In the genomic region with DNA sequence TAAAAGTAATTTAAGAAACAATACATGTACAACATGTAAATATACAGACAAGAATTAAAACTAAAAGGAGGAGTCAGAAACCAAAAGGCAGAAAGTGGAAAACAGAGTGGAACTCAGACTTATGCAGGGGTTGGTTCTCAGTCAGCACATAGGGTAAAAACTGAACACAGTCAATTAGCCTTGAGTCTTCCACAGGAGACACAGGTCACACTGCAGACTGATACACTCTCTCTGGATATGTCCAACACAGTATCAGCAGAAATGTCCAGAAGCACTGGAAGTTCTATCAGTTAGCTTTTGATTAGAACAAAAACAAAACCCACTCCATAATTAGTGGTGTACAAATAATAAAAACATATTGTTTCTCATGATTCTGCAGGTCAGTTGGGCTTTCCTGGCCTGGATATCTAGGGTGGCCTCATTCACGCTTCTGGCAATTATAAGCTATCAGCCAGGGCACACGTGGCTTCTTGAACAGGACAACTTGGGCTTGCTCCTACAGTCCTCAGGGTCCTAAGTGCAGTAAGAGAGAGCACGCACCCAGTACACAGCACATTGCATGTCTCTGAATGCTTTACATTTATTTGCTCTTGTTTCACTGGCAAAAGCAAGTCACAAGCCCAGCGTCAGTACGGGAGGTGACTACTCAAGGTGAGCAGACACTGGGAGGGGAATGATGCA, we compare ENCODE assay signal across 15 cellular contexts. TPM values are rescaled to one million over a fixed set of nuclear protein-coding genes. Genes with fewer than 3 reads are reported as not detected.
DNase-seq lines count a peak whose midpoint lies in the region; ATAC-seq, FAIRE-seq and TF ChIP-seq lines count a peak whose summit lies in the region.
"Had no signal": no experiment of that assay in that cellular context is flagged by ENCODE, and none has a peak within 500 bp of the region (broad histone marks: within the 10 kb centered on the region; RNA-seq: fewer than 3 reads in every experiment).

No MANE protein-coding gene starts in this region.

- WGBS in GM12878 (ENCODE audit: insufficient coverage, insufficient replicate concordance, low lambda C conversion rate, missing lambda C conversion rate), result 68% methylated on average over 5 of the region's 5 CpGs

- peaks cover 7% of the 10 kb centered on the region; the same call in 2 of the 3 replicates for H3K9me3 ChIP-seq in GM12878 (replicated peaks; ENCODE audit: control insufficient read depth, insufficient read depth, low read length)
- H3K9me3 ChIP-seq: Peyer's patch had no signal

- H3K4me3 ChIP-seq in GM12878, result no peak overlapping the region
- H3K4me3 ChIP-seq: heart right ventricle, Peyer's patch had no signal

- no peak for DNase-seq in GM18507 (ENCODE audit: extremely low spot score, insufficient read length, low read depth)
- DNase-seq in GM12878 (ENCODE audit: low read depth, low spot score), result no peak
- DNase-seq in posterior cingulate gyrus, result no peak
- no peak for DNase-seq in KBM-7
- no peak for DNase-seq in left cardiac atrium
- DNase-seq: activated CD4-positive, alpha-beta memory T cell treated with anti-CD3 and anti-CD28 coated beads for 36 hours; heart right ventricle; NCI-H2107; Peyer's patch; retina had no signal

- no peak for TF ChIP-seq CTCF in GM12878 (IDR thresholded peaks at IDR 0.05 in 2 of 3, conservative IDR thresholded peaks at IDR 0.05 in 1 of 3; ENCODE audit: control insufficient read depth in 2 of 3, extremely low read depth in 1 of 3, insufficient read depth in 1 of 3, low read depth in 3 of 3, low read length in 3 of 3)

- no peak for TF ChIP-seq EP300 in GM12878 (IDR thresholded peaks at IDR 0.05; ENCODE audit: borderline replicate concordance in 1 of 2, control insufficient read depth in 1 of 2, low read depth in 2 of 2, low read length in 2 of 2)

- peaks cover 26% of the 10 kb centered on the region for H3K4me1 ChIP-seq in GM12878 (ENCODE audit: control insufficient read depth, insufficient read depth, low read length)
- H3K4me1 ChIP-seq: Peyer's patch had no signal

- H3K36me3 ChIP-seq in GM12878 (ENCODE audit: control insufficient read depth in 2 of 2, insufficient read depth in 2 of 2, low read length in 1 of 2), result no peaks in the 10 kb centered on the region; a peak in 1 of 4 replicates
- H3K36me3 ChIP-seq: heart right ventricle, Peyer's patch had no signal

- FAIRE-seq in GM18507 (lab: Jason Lieb, UNC), result peak; percentile 63
- no peak for FAIRE-seq in GM12878 (lab: Jason Lieb, UNC)
- FAIRE-seq: H1, keratinocyte had no signal

- POLR2A ChIA-PET in GM12878 (lab: Charles Lee), result interaction anchor here (0.9 to 2.8 kb wide), 7 partner anchors 9 to 52 kb away, joined by 3 to 11 read pairs (median 4); no protein-coding TSS in a partner anchor

- H3K9ac ChIP-seq in GM12878 (ENCODE audit: control insufficient read depth, insufficient read depth, low read length), result peak overlapping the region; percentile 41

- SMC1A ChIA-PET in GM12878 (lab: Charles Lee; ENCODE audit: uncharacterized antibody, unreplicated experiment), result interaction anchor here (0.9 to 3.8 kb wide), 7 partner anchors 11 to 52 kb away, joined by 3 to 36 read pairs (median 7); no protein-coding TSS in a partner anchor

- RAD21 ChIA-PET in GM12878 (lab: Charles Lee; ENCODE audit: unreplicated experiment), result interaction anchor here (1.1 to 3.0 kb wide), 6 partner anchors 12 to 60 kb away, joined by 3 to 15 read pairs (median 8); no protein-coding TSS in a partner anchor

- peak overlapping the region; percentile 40 for H3K4me2 ChIP-seq in GM12878 (ENCODE audit: control insufficient read depth, insufficient read depth)

- intact Hi-C loops in GM12878 (cut with micrococcal nuclease; ENCODE audit: unreplicated experiment) (loop anchor here (2.0 kb wide), 1 partner anchor 21 kb away; a partner anchor contains a TSS), posterior cingulate gyrus (cut with DNase I) (no loop called here), left cardiac atrium (cut with DNase I) (no loop called here)

- no peak overlapping the region for H2AFZ ChIP-seq in GM12878 (ENCODE audit: control insufficient read depth, low read depth, low read length)

- in situ Hi-C loops in GM12878 (cut with MboI), result no loop called here
- in situ Hi-C loops in KBM-7 (cut with MboI; ENCODE audit: low pct_unique_long_range_greater_than_20kb, low sequenced_read_pairs), result no loop called here

- peaks cover 91% of the 10 kb centered on the region for H3K79me2 ChIP-seq in GM12878 (ENCODE audit: control insufficient read depth, insufficient read depth, low read length)

- BruUV-seq in GM12878 (replicated peaks; lab: Mats Ljungman, UMichigan), result no TSS peak

- no peaks in the 10 kb centered on the region for H3K27me3 ChIP-seq in GM12878 (replicated peaks in 1 of 2; ENCODE audit: control insufficient read depth in 2 of 2, insufficient read depth in 2 of 2, low read length in 1 of 2)
- H3K27me3 ChIP-seq: heart right ventricle, Peyer's patch had no signal

- ATAC-seq in GM19468 (IDR thresholded peaks at IDR 0.05; ENCODE audit: extremely low read depth, unreplicated experiment) (peak; percentile 37), HG02870 (IDR thresholded peaks at IDR 0.05; ENCODE audit: unreplicated experiment) (peak; percentile 37), GM12878 (peak; percentile 77), HG03439 (IDR thresholded peaks at IDR 0.05; ENCODE audit: unreplicated experiment) (no peak), left cardiac atrium (no peak)

- peak overlapping the region; percentile 79 for H3K27ac ChIP-seq in GM12878 (ENCODE audit: control insufficient read depth, insufficient read depth)
- H3K27ac ChIP-seq: Peyer's patch had no signal

- no peak for TF ChIP-seq POLR2A in GM12878 (IDR thresholded peaks at IDR 0.05; ENCODE audit: low read depth, low read length)

- H4K20me1 ChIP-seq in GM12878 (ENCODE audit: control insufficient read depth, insufficient read depth), result no peaks in the 10 kb centered on the region

- CTCF ChIA-PET in GM12878 (lab: Yijun Ruan, JAX), result interaction anchor here (1.2 to 2.1 kb wide), 2 partner anchors 39 to 49 kb away, joined by 3 to 5 read pairs; no protein-coding TSS in a partner anchor

- TF ChIP-seq RAD21 in GM12878 (IDR thresholded peaks at IDR 0.05; ENCODE audit: insufficient read depth, low read depth, low read length), result no peak

TF ChIP-seq in GM12878, 131 proteins besides CTCF, POLR2A, EP300 and RAD21:
- no peak for TF ChIP-seq JUNB (IDR thresholded peaks at IDR 0.05)
- TF ChIP-seq CEBPB (IDR thresholded peaks at IDR 0.05; ENCODE audit: borderline replicate concordance in 1 of 2, low read depth in 2 of 2, low read length in 2 of 2), result no peak
- TF ChIP-seq PAX5 (IDR thresholded peaks at IDR 0.05; ENCODE audit: borderline replicate concordance, low read depth, low read length), result no peak
- no peak for TF ChIP-seq SRF (IDR thresholded peaks at IDR 0.05; ENCODE audit: low read depth in 2 of 2, low read length in 2 of 2)
- TF ChIP-seq BHLHE40 (IDR thresholded peaks at IDR 0.05; ENCODE audit: borderline replicate concordance in 1 of 2, low read depth in 2 of 2, low read length in 1 of 2), result no peak
- no peak for TF ChIP-seq RELA (IDR thresholded peaks at IDR 0.05; ENCODE audit: borderline replicate concordance, partially characterized antibody)
- no peak for TF ChIP-seq IKZF1 (conservative IDR thresholded peaks at IDR 0.05)
- no peak for TF ChIP-seq SMAD5 (IDR thresholded peaks at IDR 0.05; ENCODE audit: low read depth)
- no peak for TF ChIP-seq TAF1 (IDR thresholded peaks at IDR 0.05; ENCODE audit: borderline replicate concordance, low read depth, low read length)
- TF ChIP-seq CBX5 (IDR thresholded peaks at IDR 0.05; ENCODE audit: low read depth), result no peak
- no peak for TF ChIP-seq SMARCA5 (IDR thresholded peaks at IDR 0.05)
- TF ChIP-seq ZSCAN29 (IDR thresholded peaks at IDR 0.05), result no peak
- TF ChIP-seq MEF2B (IDR thresholded peaks at IDR 0.05; ENCODE audit: partially characterized antibody, poor library complexity, severe bottlenecking), result no peak
- TF ChIP-seq TCF12 (IDR thresholded peaks at IDR 0.05; ENCODE audit: low read depth, low read length), result no peak

RNA-seq across cellular contexts. Expression of a gene that starts 21.6 kb away (rescaled TPM):
- total RNA-seq in GM12878 (2013; cell fraction: nucleolus; rRNA removed), result 172 and 194 TPM in 2 replicates
- total RNA-seq in GM12878 (2014; rRNA removed), result 24.2 and 27.2 TPM in 2 replicates
- total RNA-seq in GM12878 (2014; rRNA removed; fragmentation: Illumina TruSeq; extraction: Trizol), result 24.4 and 25.6 TPM in 2 replicates
- total RNA-seq in GM12878 (2021), result 19.0 and 20.2 TPM in 2 replicates
- 9.0 TPM for polyA plus RNA-seq in GM12878 (2011; ENCODE audit: low read depth)
- 15.4 and 21.3 TPM in 2 replicates for polyA plus RNA-seq in GM12878 (2011; rRNA removed)
- 6.2 and 7.2 TPM in 2 replicates for polyA plus RNA-seq in GM12878 (2011; cell fraction: cytosol; rRNA removed)
- polyA plus RNA-seq in GM12878 (2011; cell fraction: nucleus; rRNA removed), result 23.0 and 25.2 TPM in 2 replicates
- 15.4 and 23.3 TPM in 2 replicates for polyA plus RNA-seq in GM12878 (2012)
- 18.6 and 23.7 TPM in 2 replicates for polyA plus RNA-seq in GM12878 (2014; fragmentation: Illumina TruSeq; extraction: Trizol)
- polyA plus RNA-seq in GM12878 (2014; fragmentation: Nextera tagmentation; extraction: Ambion mirVana), result 1 to 10 TPM; 7.4 to 10.0 TPM
- polyA plus RNA-seq in GM12878 (2014; rRNA removed), result 17.3 and 19.3 TPM in 2 replicates
- 10 to 100 TPM; 14.6 to 15.5 TPM for polyA plus RNA-seq in GM12878 (2016; fragmentation: Nextera tagmentation; extraction: Ambion mirVana)
- polyA minus RNA-seq in GM12878 (2011; rRNA and poly(A)+ RNA removed), result 22.5 and 25.5 TPM in 2 replicates
- polyA minus RNA-seq in GM12878 (2011; cell fraction: cytosol; rRNA and poly(A)+ RNA removed), result 6.9 and 10.0 TPM in 2 replicates
- polyA minus RNA-seq in GM12878 (2011; cell fraction: nucleus; rRNA and poly(A)+ RNA removed), result 24.5 and 36.4 TPM in 2 replicates
- 1 to 10 TPM; 1.8 to 2.3 TPM for total RNA-seq in left cardiac atrium

Comparison
In these comparisons a context has a peak if more than half of its experiments do, and no peak if none do; other contexts are left out.
1. ATAC-seq: peak in GM19468 (single experiment), HG02870 (single experiment) and GM12878 (single experiment); none in HG03439 (single experiment) and left cardiac atrium (0 of 2).
2. RNA of a gene that starts 21.6 kb away (total RNA-seq): 19.0 to 194 TPM in GM12878; 1.8 to 2.3 TPM in left cardiac atrium; every median in the first group is over 4 times any median in the second.